Comparison of ENCODE assay signal across 8 cellular contexts in genomic region chr6:118893095-118893881, GRCh38. TPM values are rescaled to one million over a fixed set of nuclear protein-coding genes. Genes with fewer than 3 reads are reported as not detected.
DNase-seq lines count a peak whose midpoint lies in the region; ATAC-seq and TF ChIP-seq lines count a peak whose summit lies in the region.

No MANE protein-coding gene starts in this region.

- H3K9me3 ChIP-seq in neutrophil: no peaks in the 10 kb centered on the region

- H3K4me3 Mint-ChIP-seq in activated T-cell treated with anti-CD3 and anti-CD28 coated beads, Interleukin-2, amount 50 U/mL, for 4 hours: peak overlapping the region; percentile 98

- H3K9me3 Mint-ChIP-seq in activated T-cell treated with anti-CD3 and anti-CD28 coated beads, Interleukin-2, amount 50 U/mL, for 4 hours: no peaks in the 10 kb centered on the region

- H3K27ac ChIP-seq in neutrophil: peak overlapping the region; percentile 79

- ATAC-seq in GM18873 (IDR thresholded peaks at IDR 0.05; ENCODE audit: low FRiP score, unreplicated experiment) (peak; percentile 18), HG03378 (IDR thresholded peaks at IDR 0.05; ENCODE audit: unreplicated experiment) (peak; percentile 19), GM21367 (IDR thresholded peaks at IDR 0.05; ENCODE audit: unreplicated experiment) (no peak)
- peak; percentile 8 to 10 for ATAC-seq in activated T-cell treated with anti-CD3 and anti-CD28 coated beads, Interleukin-2, amount 50 U/mL, for 4 hours

- H3K27me3 ChIP-seq in neutrophil: no peaks in the 10 kb centered on the region

- peaks cover 31 to 33% of the 10 kb centered on the region in 2 experiments for H3K4me1 ChIP-seq in neutrophil (ENCODE audit: control insufficient read depth in 1 of 2, insufficient read depth in 1 of 2, low read depth in 1 of 2, low read length in 1 of 2)

- peaks cover 9% of the 10 kb centered on the region for H3K36me3 Mint-ChIP-seq in activated T-cell treated with anti-CD3 and anti-CD28 coated beads, Interleukin-2, amount 50 U/mL, for 4 hours (ENCODE audit: insufficient read depth)

- peaks cover 57% of the 10 kb centered on the region for H3K4me1 Mint-ChIP-seq in activated T-cell treated with anti-CD3 and anti-CD28 coated beads, Interleukin-2, amount 50 U/mL, for 4 hours (ENCODE audit: low read depth)

- TF ChIP-seq CTCF in fibroblast of the aortic adventitia (IDR thresholded peaks at IDR 0.05; ENCODE audit: insufficient read depth, low read length): no peak
- no peak for TF ChIP-seq CTCF in neutrophil (IDR thresholded peaks at IDR 0.05)

- no peaks in the 10 kb centered on the region for H3K36me3 ChIP-seq in neutrophil

- no peaks in the 10 kb centered on the region for H3K27me3 Mint-ChIP-seq in activated T-cell treated with anti-CD3 and anti-CD28 coated beads, Interleukin-2, amount 50 U/mL, for 4 hours (ENCODE audit: low read depth)

- H3K4me3 ChIP-seq in fibroblast of the aortic adventitia (ENCODE audit: low read depth, low read length) (peak overlapping the region; percentile 87), neutrophil (ENCODE audit: low read depth in 1 of 2, low read length in 1 of 2) (peak overlapping the region; percentile 83 to 88)

- DNase-seq in AML-193 (lab: John Stamatoyannopoulos, UW): peak; percentile 67 to 72
- peak; percentile 73 for DNase-seq in NCI-H345 (lab: John Stamatoyannopoulos, UW)
- DNase-seq in activated T-cell treated with anti-CD3 and anti-CD28 coated beads, Interleukin-2, amount 50 U/mL, for 4 hours: peak; percentile 14
- peak; percentile 78 for DNase-seq in fibroblast of the aortic adventitia (ENCODE audit: low read depth)

RNA-seq across cellular contexts. Expression of gene ASF1A, which starts 0.7 kb away (rescaled TPM):
- total RNA-seq in activated T-cell treated with anti-CD3 and anti-CD28 coated beads, Interleukin-2, amount 50 U/mL, for 4 hours: 10 to 100 TPM; 37.8 to 48.9 (median 40.2) TPM
- total RNA-seq in fibroblast of the aortic adventitia (ENCODE audit: low replicate concordance): 13.7 and 26.1 TPM in 2 replicates

RNA-seq across cellular contexts. Expression of gene MCM9, which starts 41.7 kb away (rescaled TPM):
- total RNA-seq in activated T-cell treated with anti-CD3 and anti-CD28 coated beads, Interleukin-2, amount 50 U/mL, for 4 hours: 10 to 100 TPM; 17.2 to 24.1 (median 17.8) TPM
- 11.2 and 11.4 TPM in 2 replicates for total RNA-seq in fibroblast of the aortic adventitia (ENCODE audit: low replicate concordance)

Comparison
In these comparisons a context has a peak if more than half of its experiments do, and no peak if none do; other contexts are left out.
1. DNase-seq: peak in every context shown above with its lines; median percentile 78 in fibroblast of the aortic adventitia; 73 in NCI-H345; 70 in AML-193; 14 in activated T-cell treated with anti-CD3 and anti-CD28 coated beads, Interleukin-2, amount 50 U/mL, for 4 hours.